ENCODE assay signal across 18 cellular contexts in genomic region chr18:12585218-12585617, GRCh38.
"Had no signal": no experiment of that assay in that cellular context is flagged by ENCODE, and none has a peak within 500 bp of the region (broad histone marks: within the 10 kb centered on the region; RNA-seq: fewer than 3 reads in every experiment).

No MANE protein-coding gene starts in this region.

- DNase-seq: activated gamma-delta T cell treated with Interleukin-2 at 50 U/mL for 16 hours; activated T-cell treated with anti-CD3 and anti-CD28 coated beads, Interleukin-2, amount 50 U/mL, for 1 hour; adrenal gland; dorsolateral prefrontal cortex; head of caudate nucleus; hypothalamus; left ventricle myocardium superior; mammary epithelial cell; naive thymus-derived CD8-positive, alpha-beta T cell; sigmoid colon; stimulated activated CD4-positive, alpha-beta T cell treated with anti-CD3 and anti-CD28 coated beads, Interleukin-15, amount 100 ng/mL, for 24 hours; testis; WERI-Rb-1 had no signal

- H3K4me3 ChIP-seq: adrenal gland, dorsolateral prefrontal cortex, esophagus muscularis mucosa, gastroesophageal sphincter, neural progenitor cell, sigmoid colon, smooth muscle cell, testis, vagina had no signal
